Comparison of ENCODE assay signal across 26 cellular contexts in genomic region chrX:24536551-24536950, GRCh38.
"Had no signal": no experiment of that assay in that cellular context is flagged by ENCODE, and none has a peak within 500 bp of the region (broad histone marks: within the 10 kb centered on the region; RNA-seq: fewer than 3 reads in every experiment).

No MANE protein-coding gene starts in this region.

- H3K4me1 ChIP-seq: neural progenitor cell, prostate gland, right lobe of liver, sigmoid colon, stomach, thyroid gland, tibial nerve, upper lobe of left lung, vagina had no signal

- H3K9me3 ChIP-seq: ovary, prostate gland, right lobe of liver, sigmoid colon, stomach, thoracic aorta, thyroid gland, tibial nerve, upper lobe of left lung, vagina had no signal

- FAIRE-seq: small intestine, urothelium cell line had no signal

- DNase-seq: naive thymus-derived CD8-positive, alpha-beta T cell; occipital lobe; ovary; right cardiac atrium; right lobe of liver; sigmoid colon; small intestine; stimulated activated CD4-positive, alpha-beta T cell treated with anti-CD3 and anti-CD28 coated beads, Interleukin-15, amount 100 ng/mL, for 24 hours; stimulated activated CD4-positive, alpha-beta T cell treated with anti-CD3 and anti-CD28 coated beads, Interleukin-2, amount 100 ng/mL, for 24 hours; stimulated activated CD4-positive, alpha-beta T cell treated with anti-CD3 and anti-CD28 coated beads, Interleukin-2, amount 100 ng/mL, for 48 hours; stimulated activated CD4-positive, alpha-beta T cell treated with anti-CD3 and anti-CD28 coated beads, Interleukin-4, amount 100 ng/mL, for 24 hours; stimulated activated naive B cell treated with anti-CD40 and anti-IgM and Interleukin-4, amounts not matched to agents 10 μg/mL and 1 μg/mL and 100 μg/mL, for 72 hours; stimulated activated naive CD4-positive, alpha-beta T cell treated with Interleukin-2 at 50 U/mL for 16 hours; stomach; thyroid gland; trophoblast cell; upper lobe of left lung had no signal

- H3K27me3 ChIP-seq: neural progenitor cell, ovary, sigmoid colon, stomach, thyroid gland, tibial nerve, upper lobe of left lung, vagina had no signal

- ATAC-seq: naive thymus-derived CD8-positive, alpha-beta T cell; natural killer cell treated with Interleukin-12 subunit alpha and Interleukin-12 subunit beta and Interleukin-15 and Interleukin-18, amount 100 ng/mL, for 72 hours; right cardiac atrium; right lobe of liver; stimulated activated effector memory CD8-positive, alpha-beta T cell treated with anti-CD3 and anti-CD28 coated beads, Interleukin-12 subunit alpha, Interleukin-12 subunit beta, amount 100 ng/mL, for 72 hours; stimulated activated naive B cell treated with anti-CD40 and anti-IgM and Interleukin-4, amounts not matched to agents 10 μg/mL and 1 μg/mL and 100 μg/mL, for 72 hours had no signal

- H3K9me3 Mint-ChIP-seq: naive thymus-derived CD8-positive, alpha-beta T cell; natural killer cell treated with Interleukin-12 subunit alpha and Interleukin-12 subunit beta and Interleukin-15 and Interleukin-18, amount 100 ng/mL, for 72 hours; neural progenitor cell; stimulated activated effector memory CD8-positive, alpha-beta T cell treated with anti-CD3 and anti-CD28 coated beads, Interleukin-12 subunit alpha, Interleukin-12 subunit beta, amount 100 ng/mL, for 72 hours; stimulated activated naive CD8-positive, alpha-beta T cell treated with anti-CD3 and anti-CD28 coated beads, Interleukin-15, Interleukin-2, amounts not matched to agents 100 ng/mL and 50 ng/mL, for 24 hours had no signal

- H3K27ac ChIP-seq: neural progenitor cell, ovary, prostate gland, right lobe of liver, sigmoid colon, stomach, thoracic aorta, thyroid gland, tibial nerve, upper lobe of left lung, vagina had no signal

- H3K36me3 ChIP-seq: ovary, prostate gland, right lobe of liver, thoracic aorta, thyroid gland had no signal

- H3K27ac Mint-ChIP-seq: natural killer cell treated with Interleukin-12 subunit alpha and Interleukin-12 subunit beta and Interleukin-15 and Interleukin-18, amount 100 ng/mL, for 72 hours; neural progenitor cell; stimulated activated effector memory CD8-positive, alpha-beta T cell treated with anti-CD3 and anti-CD28 coated beads, Interleukin-12 subunit alpha, Interleukin-12 subunit beta, amount 100 ng/mL, for 72 hours; stimulated activated naive B cell treated with anti-CD40 and anti-IgM and Interleukin-4, amounts not matched to agents 10 μg/mL and 1 μg/mL and 100 μg/mL, for 72 hours; stimulated activated naive CD8-positive, alpha-beta T cell treated with anti-CD3 and anti-CD28 coated beads, Interleukin-15, Interleukin-2, amounts not matched to agents 100 ng/mL and 50 ng/mL, for 24 hours had no signal

- H3K4me3 Mint-ChIP-seq: naive thymus-derived CD8-positive, alpha-beta T cell; natural killer cell treated with Interleukin-12 subunit alpha and Interleukin-12 subunit beta and Interleukin-15 and Interleukin-18, amount 100 ng/mL, for 72 hours; neural progenitor cell; stimulated activated effector memory CD8-positive, alpha-beta T cell treated with anti-CD3 and anti-CD28 coated beads, Interleukin-12 subunit alpha, Interleukin-12 subunit beta, amount 100 ng/mL, for 72 hours; stimulated activated naive B cell treated with anti-CD40 and anti-IgM and Interleukin-4, amounts not matched to agents 10 μg/mL and 1 μg/mL and 100 μg/mL, for 72 hours; stimulated activated naive CD8-positive, alpha-beta T cell treated with anti-CD3 and anti-CD28 coated beads, Interleukin-15, Interleukin-2, amounts not matched to agents 100 ng/mL and 50 ng/mL, for 24 hours had no signal

- H3K4me3 ChIP-seq: neural progenitor cell, ovary, prostate gland, right lobe of liver, sigmoid colon, stomach, thoracic aorta, thyroid gland, tibial nerve, upper lobe of left lung, vagina had no signal

- H3K4me1 Mint-ChIP-seq: naive thymus-derived CD8-positive, alpha-beta T cell; neural progenitor cell; stimulated activated effector memory CD8-positive, alpha-beta T cell treated with anti-CD3 and anti-CD28 coated beads, Interleukin-12 subunit alpha, Interleukin-12 subunit beta, amount 100 ng/mL, for 72 hours; stimulated activated naive B cell treated with anti-CD40 and anti-IgM and Interleukin-4, amounts not matched to agents 10 μg/mL and 1 μg/mL and 100 μg/mL, for 72 hours had no signal

- H3K27me3 Mint-ChIP-seq: naive thymus-derived CD8-positive, alpha-beta T cell; natural killer cell treated with Interleukin-12 subunit alpha and Interleukin-12 subunit beta and Interleukin-15 and Interleukin-18, amount 100 ng/mL, for 72 hours; stimulated activated naive CD8-positive, alpha-beta T cell treated with anti-CD3 and anti-CD28 coated beads, Interleukin-15, Interleukin-2, amounts not matched to agents 100 ng/mL and 50 ng/mL, for 24 hours had no signal
